In genomic region chr11:11789735-11790369, GRCh38 we compare ENCODE assay signal across 10 cellular contexts. TPM values are rescaled to one million over a fixed set of nuclear protein-coding genes. Genes with fewer than 3 reads are reported as not detected.
DNase-seq lines count a peak whose midpoint lies in the region; ATAC-seq and TF ChIP-seq lines count a peak whose summit lies in the region.
"Had no signal": no experiment of that assay in that cellular context is flagged by ENCODE, and none has a peak within 500 bp of the region (broad histone marks: within the 10 kb centered on the region; RNA-seq: fewer than 3 reads in every experiment).

No MANE protein-coding gene starts in this region.

- no peak overlapping the region for H3K4me3 ChIP-seq in transverse colon
- H3K4me3 ChIP-seq: pancreas had no signal

- H3K4me3 Mint-ChIP-seq in activated T-helper 2 cell treated with anti-CD3 and anti-CD28 coated beads, Interferon-gamma antibody, Interleukin-2, Interleukin-4, amounts not matched to agents 10 μg/mL and 5 μg/mL and 100 μg/mL, durations not matched to agents 14 hours and 24 hours and 36 hours (ENCODE audit: low read depth): no peak overlapping the region
- H3K4me3 Mint-ChIP-seq: activated T-cell treated with anti-CD3 and anti-CD28 coated beads, Interleukin-2, amount 50 U/mL, for 4 hours had no signal

- H3K9me3 ChIP-seq in transverse colon: no peaks in the 10 kb centered on the region
- H3K9me3 ChIP-seq: pancreas had no signal

- no peaks in the 10 kb centered on the region for H3K4me1 ChIP-seq in transverse colon
- H3K4me1 ChIP-seq: pancreas had no signal

- TF ChIP-seq EP300 in transverse colon (IDR thresholded peaks at IDR 0.05; ENCODE audit: low read depth): no peak

- intact Hi-C loops in transverse colon (cut with DNase I; ENCODE audit: low total_unique reads): loop anchor here (5.0 to 10.0 kb wide), 5 partner anchors 165 to 998 kb away; partner anchors contain the start of gene GALNT18
- intact Hi-C loops in activated T-helper 2 cell treated with anti-CD3 and anti-CD28 coated beads, Interferon-gamma antibody, Interleukin-2, Interleukin-4, amounts not matched to agents 10 μg/mL and 5 μg/mL and 100 μg/mL, durations not matched to agents 14 hours and 24 hours and 36 hours (cut with micrococcal nuclease): loop anchor here (2.0 to 5.0 kb wide), 3 partner anchors 59 to 857 kb away; no protein-coding TSS in a partner anchor

- H3K36me3 Mint-ChIP-seq in activated T-helper 2 cell treated with anti-CD3 and anti-CD28 coated beads, Interferon-gamma antibody, Interleukin-2, Interleukin-4, amounts not matched to agents 10 μg/mL and 5 μg/mL and 100 μg/mL, durations not matched to agents 14 hours and 24 hours and 36 hours (ENCODE audit: low read depth): no peaks in the 10 kb centered on the region

- no peak overlapping the region for H3K27ac ChIP-seq in transverse colon
- H3K27ac ChIP-seq: pancreas had no signal

- peak; percentile 5 for DNase-seq in stimulated activated CD4-positive, alpha-beta T cell treated with anti-CD3 and anti-CD28 coated beads, Interleukin-12 subunit alpha, Interleukin-12 subunit beta, amount 100 ng/mL, for 4 hours
- DNase-seq in stimulated activated CD4-positive, alpha-beta T cell treated with anti-CD3 and anti-CD28 coated beads, Interleukin-4, amount 100 ng/mL, for 4 hours: no peak
- peak; percentile 12 for DNase-seq in NCI-H748 treated with DMSO at 0.1 percent for 48 hours (lab: John Stamatoyannopoulos, UW)
- peak; percentile 9 for DNase-seq in fibroblast of gingiva (ENCODE audit: low read depth)
- no peak for DNase-seq in transverse colon
- no peak for DNase-seq in activated T-helper 2 cell treated with anti-CD3 and anti-CD28 coated beads, Interferon-gamma antibody, Interleukin-2, Interleukin-4, amounts not matched to agents 10 μg/mL and 5 μg/mL and 100 μg/mL, durations not matched to agents 14 hours and 24 hours and 36 hours (ENCODE audit: low spot score)
- no peak for DNase-seq in NCI-H2029 (lab: John Stamatoyannopoulos, UW)
- DNase-seq: activated T-cell treated with anti-CD3 and anti-CD28 coated beads, Interleukin-2, amount 50 U/mL, for 4 hours; pancreas had no signal

- in situ Hi-C loops in transverse colon (cut with MboI; ENCODE audit: low pct_ligation_motif_present in 1 of 4, low pct_unique_long_range_greater_than_20kb in 1 of 4, low sequenced_read_pairs in 3 of 4): loop anchor here (5.0 to 25.0 kb wide), 10 partner anchors 255 to 1005 kb away; no protein-coding TSS in a partner anchor

- H3K27me3 ChIP-seq in transverse colon: peaks cover 4% of the 10 kb centered on the region

- H3K9me3 Mint-ChIP-seq in activated T-helper 2 cell treated with anti-CD3 and anti-CD28 coated beads, Interferon-gamma antibody, Interleukin-2, Interleukin-4, amounts not matched to agents 10 μg/mL and 5 μg/mL and 100 μg/mL, durations not matched to agents 14 hours and 24 hours and 36 hours: no peaks in the 10 kb centered on the region
- H3K9me3 Mint-ChIP-seq: activated T-cell treated with anti-CD3 and anti-CD28 coated beads, Interleukin-2, amount 50 U/mL, for 4 hours had no signal

- no peak overlapping the region for H3K27ac Mint-ChIP-seq in activated T-helper 2 cell treated with anti-CD3 and anti-CD28 coated beads, Interferon-gamma antibody, Interleukin-2, Interleukin-4, amounts not matched to agents 10 μg/mL and 5 μg/mL and 100 μg/mL, durations not matched to agents 14 hours and 24 hours and 36 hours

- no peaks in the 10 kb centered on the region for H3K4me1 Mint-ChIP-seq in activated T-helper 2 cell treated with anti-CD3 and anti-CD28 coated beads, Interferon-gamma antibody, Interleukin-2, Interleukin-4, amounts not matched to agents 10 μg/mL and 5 μg/mL and 100 μg/mL, durations not matched to agents 14 hours and 24 hours and 36 hours (ENCODE audit: low read depth)

- 49 to 50% methylated on average over 5 of the region's 5 CpGs for WGBS in transverse colon (ENCODE audit: low coverage in 1 of 2), 2 donors

- peak; percentile 29 to 57 (median 53) for TF ChIP-seq CTCF in transverse colon (IDR thresholded peaks at IDR 0.05)

- H3K36me3 ChIP-seq in transverse colon: no peaks in the 10 kb centered on the region
- H3K36me3 ChIP-seq: pancreas had no signal

- ATAC-seq in GM21528 (IDR thresholded peaks at IDR 0.05; ENCODE audit: low FRiP score, unreplicated experiment): no peak

- TF ChIP-seq POLR2A in transverse colon (IDR thresholded peaks at IDR 0.05): no peak

- H3K27me3 Mint-ChIP-seq in activated T-helper 2 cell treated with anti-CD3 and anti-CD28 coated beads, Interferon-gamma antibody, Interleukin-2, Interleukin-4, amounts not matched to agents 10 μg/mL and 5 μg/mL and 100 μg/mL, durations not matched to agents 14 hours and 24 hours and 36 hours (ENCODE audit: low read depth): peaks cover 17% of the 10 kb centered on the region

RNA-seq across cellular contexts. Expression of gene USP47, which starts 51.9 kb away (rescaled TPM):
- 10 to 100 TPM; 42.6 to 85.1 (median 57.3) TPM for total RNA-seq in transverse colon
- total RNA-seq in activated T-helper 2 cell treated with anti-CD3 and anti-CD28 coated beads, Interferon-gamma antibody, Interleukin-2, Interleukin-4, amounts not matched to agents 10 μg/mL and 5 μg/mL and 100 μg/mL, durations not matched to agents 14 hours and 24 hours and 36 hours: 52.1 and 55.8 TPM in 2 replicates

Comparison
In these comparisons a context has a peak if more than half of its experiments do, and no peak if none do; other contexts are left out.
1. DNase-seq: peak in stimulated activated CD4-positive, alpha-beta T cell treated with anti-CD3 and anti-CD28 coated beads, Interleukin-12 subunit alpha, Interleukin-12 subunit beta, amount 100 ng/mL, for 4 hours (single experiment), NCI-H748 treated with DMSO at 0.1 percent for 48 hours (single experiment) and fibroblast of gingiva (single experiment); none in stimulated activated CD4-positive, alpha-beta T cell treated with anti-CD3 and anti-CD28 coated beads, Interleukin-4, amount 100 ng/mL, for 4 hours (0 of 2), transverse colon (single experiment), activated T-helper 2 cell treated with anti-CD3 and anti-CD28 coated beads, Interferon-gamma antibody, Interleukin-2, Interleukin-4, amounts not matched to agents 10 μg/mL and 5 μg/mL and 100 μg/mL, durations not matched to agents 14 hours and 24 hours and 36 hours (single experiment) and NCI-H2029 (single experiment).